In genomic region chr2:225737556-225737955, GRCh38 we compare ENCODE assay signal across 20 cellular contexts.
DNase-seq lines count a peak whose midpoint lies in the region; ATAC-seq and TF ChIP-seq lines count a peak whose summit lies in the region.
"Had no signal": no experiment of that assay in that cellular context is flagged by ENCODE, and none has a peak within 500 bp of the region (broad histone marks: within the 10 kb centered on the region; RNA-seq: fewer than 3 reads in every experiment).

No MANE protein-coding gene starts in this region.

- H3K36me3 Mint-ChIP-seq in HFFc6 (ENCODE audit: low read depth): no peaks in the 10 kb centered on the region; the same call in 1 of the 2 replicates
- H3K36me3 Mint-ChIP-seq in naive thymus-derived CD4-positive, alpha-beta T cell: no peaks in the 10 kb centered on the region
- H3K36me3 Mint-ChIP-seq: memory B cell had no signal

- no peaks in the 10 kb centered on the region for H3K27me3 Mint-ChIP-seq in HFFc6 (ENCODE audit: insufficient read depth)
- peaks cover 0 to 19% (median 11%) of the 10 kb centered on the region in 5 donors for H3K27me3 Mint-ChIP-seq in naive thymus-derived CD4-positive, alpha-beta T cell

- DNase-seq in A673 (ENCODE audit: low spot score): peak; percentile 79
- peak; percentile 21 for DNase-seq in HFFc6
- peak; percentile 34 for DNase-seq in fibroblast of pulmonary artery (ENCODE audit: low read depth)
- DNase-seq in naive thymus-derived CD4-positive, alpha-beta T cell: no peak
- DNase-seq: activated CD8-positive, alpha-beta T cell treated with anti-CD3 and anti-CD28 coated beads, Interleukin-2, amount 10 ng/mL, durations not matched to agents 7 days and 5 days; anterior cingulate cortex; dorsolateral prefrontal cortex; gastrocnemius medialis; KBM-7; NCI-H1436; NCI-H2227 treated with DMSO at 0.1 percent for 48 hours had no signal

- TF ChIP-seq CTCF in A673 (conservative IDR thresholded peaks at IDR 0.05; ENCODE audit: low read depth, low read length): no peak
- TF ChIP-seq CTCF in HFFc6 (IDR thresholded peaks at IDR 0.05): no peak
- TF ChIP-seq CTCF in fibroblast of pulmonary artery (IDR thresholded peaks at IDR 0.05; ENCODE audit: low read length, missing control alignments): no peak

- H3K4me3 ChIP-seq in A673 (ENCODE audit: low read depth, low read length, poor library complexity, severe bottlenecking) (no peak overlapping the region), fibroblast of pulmonary artery (replicated peaks; ENCODE audit: low read depth, low read length) (no peak overlapping the region)
- H3K4me3 ChIP-seq in naive thymus-derived CD4-positive, alpha-beta T cell (ENCODE audit: low read length): no peak overlapping the region
- H3K4me3 ChIP-seq: dorsolateral prefrontal cortex, gastrocnemius medialis, right atrium auricular region, SK-N-MC, thoracic aorta had no signal

- H3K4me1 ChIP-seq in A673 (ENCODE audit: insufficient read depth, low read length, poor library complexity, severe bottlenecking): peaks cover 29% of the 10 kb centered on the region
- H3K4me1 ChIP-seq in naive thymus-derived CD4-positive, alpha-beta T cell (ENCODE audit: control insufficient read depth in 2 of 2, insufficient read depth in 2 of 2, low read length in 2 of 2): no peaks in the 10 kb centered on the region
- H3K4me1 ChIP-seq: gastrocnemius medialis, right atrium auricular region had no signal

- H3K27ac ChIP-seq in A673 (ENCODE audit: low read depth, low read length, poor library complexity, severe bottlenecking): peak overlapping the region; percentile 61
- no peak overlapping the region for H3K27ac ChIP-seq in naive thymus-derived CD4-positive, alpha-beta T cell (ENCODE audit: low read depth, low read length)
- H3K27ac ChIP-seq: dorsolateral prefrontal cortex, gastrocnemius medialis, right atrium auricular region, SK-N-MC, thoracic aorta, VCaP had no signal

- no peak for TF ChIP-seq POLR2A in GM18505 (IDR thresholded peaks at IDR 0.05; ENCODE audit: borderline replicate concordance, extremely low read depth, insufficient read depth, insufficient read length)

- CTCF ChIA-PET in A673 (lab: Charles Lee): no interaction called here
- CTCF ChIA-PET in naive thymus-derived CD4-positive, alpha-beta T cell (lab: Charles Lee): no interaction called here

- no peaks in the 10 kb centered on the region for H3K9me3 ChIP-seq in A673 (ENCODE audit: low read depth, low read length, poor library complexity, severe bottlenecking)
- H3K9me3 ChIP-seq in naive thymus-derived CD4-positive, alpha-beta T cell (ENCODE audit: control insufficient read depth in 2 of 3, low read length in 3 of 3): no peaks in the 10 kb centered on the region
- H3K9me3 ChIP-seq: gastrocnemius medialis, right atrium auricular region, thoracic aorta had no signal

- no peaks in the 10 kb centered on the region for H3K27me3 ChIP-seq in A673 (replicated peaks; ENCODE audit: insufficient read depth, low read depth, low read length, poor library complexity)
- H3K27me3 ChIP-seq in naive thymus-derived CD4-positive, alpha-beta T cell (ENCODE audit: control insufficient read depth in 2 of 2, insufficient read depth in 2 of 2, low read length in 2 of 2): no peaks in the 10 kb centered on the region
- H3K27me3 ChIP-seq: dorsolateral prefrontal cortex, gastrocnemius medialis, right atrium auricular region had no signal

- peak; percentile 39 for ATAC-seq in SK-N-SH treated with all-trans-retinoic acid at 6 μM for 48 hours
- ATAC-seq in HG02763 (IDR thresholded peaks at IDR 0.05; ENCODE audit: unreplicated experiment): no peak
- ATAC-seq in naive thymus-derived CD4-positive, alpha-beta T cell: no peak
- ATAC-seq in GM18505 (IDR thresholded peaks at IDR 0.05; ENCODE audit: unreplicated experiment): no peak
- no peak for ATAC-seq in HG03342 (IDR thresholded peaks at IDR 0.05; ENCODE audit: unreplicated experiment)
- ATAC-seq: activated CD8-positive, alpha-beta T cell treated with anti-CD3 and anti-CD28 coated beads, Interleukin-2, amount 10 ng/mL, durations not matched to agents 7 days and 5 days; gastrocnemius medialis had no signal

- BruUV-seq in A673 (replicated peaks; lab: Mats Ljungman, UMichigan): no TSS peak

- intact Hi-C loops in A673 (cut with micrococcal nuclease; ENCODE audit: unreplicated experiment): loop anchor here (1.0 kb wide), 1 partner anchor 56 kb away; no protein-coding TSS in a partner anchor
- intact Hi-C loops in naive thymus-derived CD4-positive, alpha-beta T cell (cut with micrococcal nuclease): no loop called here

- H3K27ac Mint-ChIP-seq in HFFc6: no peak overlapping the region
- no peak overlapping the region for H3K27ac Mint-ChIP-seq in naive thymus-derived CD4-positive, alpha-beta T cell
- H3K27ac Mint-ChIP-seq: activated CD8-positive, alpha-beta T cell treated with anti-CD3 and anti-CD28 coated beads, Interleukin-2, amount 10 ng/mL, durations not matched to agents 7 days and 5 days; memory B cell had no signal

- POLR2A ChIA-PET in A673 (lab: Charles Lee; ENCODE audit: low non-redundant PET): no interaction called here
- POLR2A ChIA-PET in naive thymus-derived CD4-positive, alpha-beta T cell (lab: Charles Lee): no interaction called here

- H3K4me1 Mint-ChIP-seq in HFFc6 (ENCODE audit: low read depth): peaks cover 35% of the 10 kb centered on the region
- no peaks in the 10 kb centered on the region for H3K4me1 Mint-ChIP-seq in naive thymus-derived CD4-positive, alpha-beta T cell
- H3K4me1 Mint-ChIP-seq: memory B cell had no signal

- no peak overlapping the region for H3K4me3 Mint-ChIP-seq in HFFc6
- H3K4me3 Mint-ChIP-seq in naive thymus-derived CD4-positive, alpha-beta T cell: no peak overlapping the region
- H3K4me3 Mint-ChIP-seq: activated CD8-positive, alpha-beta T cell treated with anti-CD3 and anti-CD28 coated beads, Interleukin-2, amount 10 ng/mL, durations not matched to agents 7 days and 5 days; memory B cell had no signal

- H3K36me3 ChIP-seq in A673 (ENCODE audit: insufficient read depth, low read length, poor library complexity, severe bottlenecking): no peaks in the 10 kb centered on the region
- no peaks in the 10 kb centered on the region for H3K36me3 ChIP-seq in naive thymus-derived CD4-positive, alpha-beta T cell (ENCODE audit: control insufficient read depth in 2 of 3, insufficient read depth in 3 of 3, low read length in 3 of 3)
- H3K36me3 ChIP-seq: gastrocnemius medialis, right atrium auricular region, thoracic aorta had no signal

- no peaks in the 10 kb centered on the region for H3K9me3 Mint-ChIP-seq in HFFc6
- no peaks in the 10 kb centered on the region for H3K9me3 Mint-ChIP-seq in naive thymus-derived CD4-positive, alpha-beta T cell
- H3K9me3 Mint-ChIP-seq: memory B cell had no signal

TF ChIP-seq in SK-N-SH treated with all-trans-retinoic acid at 6 μM for 48 hours, 23 proteins besides CTCF, POLR2A, EP300 and RAD21:
- TF ChIP-seq TOX (CRISPR knock-in tag; IDR thresholded peaks at IDR 0.05; ENCODE audit: borderline replicate concordance) (no peak), ZNF8 (CRISPR knock-in tag; IDR thresholded peaks at IDR 0.05) (no peak), ARNTL (CRISPR knock-in tag; IDR thresholded peaks at IDR 0.05; ENCODE audit: borderline replicate concordance, low read depth) (no peak), ZNF70 (CRISPR knock-in tag; IDR thresholded peaks at IDR 0.05) (no peak), ZC3H10 (CRISPR knock-in tag; IDR thresholded peaks at IDR 0.05) (no peak)
- TF ChIP-seq, protein P1, sequence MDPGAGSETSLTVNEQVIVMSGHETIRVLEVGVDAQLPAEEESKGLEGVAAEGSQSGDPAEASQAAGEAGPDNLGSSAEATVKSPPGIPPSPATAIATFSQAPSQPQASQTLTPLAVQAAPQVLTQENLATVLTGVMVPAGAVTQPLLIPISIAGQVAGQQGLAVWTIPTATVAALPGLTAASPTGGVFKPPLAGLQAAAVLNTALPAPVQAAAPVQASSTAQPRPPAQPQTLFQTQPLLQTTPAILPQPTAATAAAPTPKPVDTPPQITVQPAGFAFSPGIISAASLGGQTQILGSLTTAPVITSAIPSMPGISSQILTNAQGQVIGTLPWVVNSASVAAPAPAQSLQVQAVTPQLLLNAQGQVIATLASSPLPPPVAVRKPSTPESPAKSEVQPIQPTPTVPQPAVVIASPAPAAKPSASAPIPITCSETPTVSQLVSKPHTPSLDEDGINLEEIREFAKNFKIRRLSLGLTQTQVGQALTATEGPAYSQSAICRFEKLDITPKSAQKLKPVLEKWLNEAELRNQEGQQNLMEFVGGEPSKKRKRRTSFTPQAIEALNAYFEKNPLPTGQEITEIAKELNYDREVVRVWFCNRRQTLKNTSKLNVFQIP (CRISPR knock-in tag; IDR thresholded peaks at IDR 0.05; ENCODE audit: borderline replicate concordance, low read depth): no peak

Comparison
In these comparisons a context has a peak if more than half of its experiments do, and no peak if none do; other contexts are left out.
1. DNase-seq: peak in A673 (single experiment), HFFc6 (single experiment) and fibroblast of pulmonary artery (single experiment); none in naive thymus-derived CD4-positive, alpha-beta T cell (0 of 9).